19 cellular contexts compared by ENCODE assay signal in the genomic region with DNA sequence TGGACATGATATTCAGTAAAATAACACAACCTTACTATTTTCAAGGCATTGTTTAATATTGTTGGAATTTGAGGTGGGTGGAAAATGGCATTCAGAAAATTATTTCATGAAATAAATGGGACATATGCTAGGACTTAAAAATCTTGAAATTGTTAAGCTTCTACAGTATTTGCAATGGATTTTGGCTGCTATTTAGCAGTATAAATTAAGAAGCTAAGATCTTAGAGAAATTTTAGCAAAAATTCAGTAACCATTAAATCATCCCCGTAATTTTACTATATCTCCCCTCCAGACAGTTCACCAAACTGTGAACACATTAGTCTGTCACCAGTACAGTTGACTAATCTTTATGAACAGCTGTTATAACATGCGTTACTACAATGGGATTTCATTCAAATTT. TPM values are rescaled to one million over a fixed set of nuclear protein-coding genes. Genes with fewer than 3 reads are reported as not detected.
DNase-seq lines count a peak whose midpoint lies in the region; TF ChIP-seq lines count a peak whose summit lies in the region.
"Had no signal": no experiment of that assay in that cellular context is flagged by ENCODE, and none has a peak within 500 bp of the region (broad histone marks: within the 10 kb centered on the region; RNA-seq: fewer than 3 reads in every experiment).

No MANE protein-coding gene starts in this region.

- BruUV-seq in MCF 10A (replicated peaks; lab: Mats Ljungman, UMichigan) (no TSS peak), mammary epithelial cell (replicated peaks; lab: Mats Ljungman, UMichigan) (no TSS peak), Caco-2 (replicated peaks; lab: Mats Ljungman, UMichigan) (no TSS peak)

- no peaks in the 10 kb centered on the region for H3K9me3 ChIP-seq in mammary epithelial cell (replicated peaks; ENCODE audit: insufficient read depth, low read length)
- H3K9me3 ChIP-seq in breast epithelium, result no peaks in the 10 kb centered on the region
- no peaks in the 10 kb centered on the region for H3K9me3 ChIP-seq in hepatocyte (ENCODE audit: low read depth)
- H3K9me3 ChIP-seq in tibial artery, result no peaks in the 10 kb centered on the region
- no peaks in the 10 kb centered on the region for H3K9me3 ChIP-seq in Caco-2
- H3K9me3 ChIP-seq: SJSA1 had no signal

- H3K4me1 Mint-ChIP-seq in MCF 10A (ENCODE audit: insufficient read depth, unreplicated experiment) (peaks cover 20% of the 10 kb centered on the region), Caco-2 (ENCODE audit: low read depth, unreplicated experiment) (peaks cover 17% of the 10 kb centered on the region)

- H3K36me3 Mint-ChIP-seq in MCF 10A (ENCODE audit: insufficient read depth, unreplicated experiment) (peaks cover 6% of the 10 kb centered on the region), Caco-2 (ENCODE audit: insufficient read depth, unreplicated experiment) (peaks cover 16% of the 10 kb centered on the region)

- H3K9me2 ChIP-seq in hepatocyte (replicated peaks; ENCODE audit: insufficient read depth), result no peaks in the 10 kb centered on the region

- CTCF ChIA-PET in MCF 10A (lab: Yijun Ruan, JAX) (interaction anchor here (0.6 to 0.8 kb wide), 2 partner anchors 94 to 96 kb away, joined by 3 to 5 read pairs; no protein-coding TSS in a partner anchor), mammary epithelial cell (lab: Charles Lee; ENCODE audit: low non-redundant PET) (no interaction called here), Caco-2 (lab: Charles Lee) (interaction anchor here (1.7 kb wide), 1 partner anchor 8 kb away, joined by 4 read pairs; no protein-coding TSS in a partner anchor)

- peaks cover 93% of the 10 kb centered on the region for H3K79me2 ChIP-seq in mammary epithelial cell (ENCODE audit: insufficient read depth, low read length)
- peaks cover 99% of the 10 kb centered on the region for H3K79me2 ChIP-seq in hepatocyte

- no peak overlapping the region for H2AFZ ChIP-seq in mammary epithelial cell (ENCODE audit: low read depth, low read length)
- H2AFZ ChIP-seq in hepatocyte, result no peak overlapping the region

- H3K27ac Mint-ChIP-seq in MCF 10A (ENCODE audit: low read depth, unreplicated experiment) (peak overlapping the region; percentile 29), Caco-2 (ENCODE audit: unreplicated experiment) (no peak overlapping the region)

- no peak for TF ChIP-seq CTCF in MCF 10A (IDR thresholded peaks at IDR 0.05; ENCODE audit: unreplicated experiment)
- TF ChIP-seq CTCF in mammary epithelial cell (conservative IDR thresholded peaks at IDR 0.05 in 1 of 2, IDR thresholded peaks at IDR 0.05 in 1 of 2; ENCODE audit: extremely low read depth in 1 of 2, insufficient read depth in 1 of 2, low read depth in 1 of 2, low read length in 2 of 2), result no peak
- no peak for TF ChIP-seq CTCF in breast epithelium (IDR thresholded peaks at IDR 0.05)
- no peak for TF ChIP-seq CTCF in hepatocyte (IDR thresholded peaks at IDR 0.05; ENCODE audit: poor library complexity)
- no peak for TF ChIP-seq CTCF in tibial artery (IDR thresholded peaks at IDR 0.05)
- TF ChIP-seq CTCF in Caco-2 (IDR thresholded peaks at IDR 0.05; ENCODE audit: insufficient read depth in 1 of 2, low read depth in 1 of 2, low read length in 1 of 2, severe bottlenecking in 1 of 2, unreplicated experiment in 1 of 2), result no peak

- dilution Hi-C loops in mammary epithelial cell (cut with HindIII; ENCODE audit: low sequenced_read_pairs), result no loop called here

- in situ Hi-C loops in mammary epithelial cell (cut with MboI; ENCODE audit: low sequenced_read_pairs in 2 of 2), result no loop called here

- H3K27me3 Mint-ChIP-seq in MCF 10A (ENCODE audit: insufficient read depth, unreplicated experiment), result no peaks in the 10 kb centered on the region
- H3K27me3 Mint-ChIP-seq in Caco-2 (ENCODE audit: insufficient read depth, unreplicated experiment), result no peaks in the 10 kb centered on the region

- H3K27ac ChIP-seq in mammary epithelial cell (ENCODE audit: insufficient read depth, low read depth, low read length) (no peak overlapping the region), breast epithelium (peak overlapping the region; percentile 31 to 36), hepatocyte (no peak overlapping the region), tibial artery (peak overlapping the region; percentile 54 to 99)
- H3K27ac ChIP-seq: RWPE1, SJSA1 had no signal

- TF ChIP-seq POLR2A in breast epithelium (IDR thresholded peaks at IDR 0.05), result no peak

- H3K4me3 Mint-ChIP-seq in MCF 10A (ENCODE audit: unreplicated experiment) (no peak overlapping the region), Caco-2 (ENCODE audit: unreplicated experiment) (no peak overlapping the region)
- H3K4me3 Mint-ChIP-seq: HFFc6 had no signal

- H3K27me3 ChIP-seq in mammary epithelial cell (ENCODE audit: insufficient read depth, low read length) (no peaks in the 10 kb centered on the region), breast epithelium (no peaks in the 10 kb centered on the region), hepatocyte (no peaks in the 10 kb centered on the region), tibial artery (no peaks in the 10 kb centered on the region), Caco-2 (replicated peaks; ENCODE audit: control insufficient read depth, insufficient read depth, low read length) (no peaks in the 10 kb centered on the region)
- H3K27me3 ChIP-seq: SJSA1 had no signal

- H3K36me3 ChIP-seq in mammary epithelial cell (ENCODE audit: insufficient read depth, low read length) (no peaks in the 10 kb centered on the region), breast epithelium (no peaks in the 10 kb centered on the region), hepatocyte (replicated peaks; ENCODE audit: insufficient read depth, low read depth) (no peaks in the 10 kb centered on the region), tibial artery (no peaks in the 10 kb centered on the region), Caco-2 (ENCODE audit: control insufficient read depth, insufficient read depth, low read length) (no peaks in the 10 kb centered on the region)
- H3K36me3 ChIP-seq: SJSA1 had no signal

- H3K4me2 ChIP-seq in mammary epithelial cell (ENCODE audit: insufficient read depth, low read depth, low read length), result no peak overlapping the region
- peak overlapping the region; percentile 10 for H3K4me2 ChIP-seq in hepatocyte

- intact Hi-C loops in MCF 10A (cut with micrococcal nuclease), result loop anchor here (10.0 kb wide), 3 partner anchors 365 to 645 kb away; no protein-coding TSS in a partner anchor
- intact Hi-C loops in mammary epithelial cell (cut with micrococcal nuclease), result loop anchor here (10.0 kb wide), 3 partner anchors 185 to 445 kb away; no protein-coding TSS in a partner anchor
- intact Hi-C loops in breast epithelium (cut with DNase I; ENCODE audit: low total_unique reads), result no loop called here
- intact Hi-C loops in tibial artery (cut with DNase I; ENCODE audit: low total_unique reads), result no loop called here
- intact Hi-C loops in Caco-2 (cut with micrococcal nuclease; ENCODE audit: unreplicated experiment), result loop anchor here (10.0 kb wide), 3 partner anchors 435 to 875 kb away; no protein-coding TSS in a partner anchor

- H3K9me3 Mint-ChIP-seq in MCF 10A (ENCODE audit: unreplicated experiment) (peaks cover 14% of the 10 kb centered on the region), Caco-2 (ENCODE audit: unreplicated experiment) (no peaks in the 10 kb centered on the region)
- H3K9me3 Mint-ChIP-seq: HFFc6 had no signal

- DNase-seq in MCF 10A (ENCODE audit: unreplicated experiment) (no peak), mammary epithelial cell (no peak), breast epithelium (ENCODE audit: low spot score in 2 of 2) (no peak), hepatocyte (ENCODE audit: low spot score) (no peak), tibial artery (no peak), DMS53 treated with DMSO at 0.1 percent for 48 hours (lab: John Stamatoyannopoulos, UW; ENCODE audit: unreplicated experiment) (no peak), Caco-2 (no peak), OCI-M1 (lab: John Stamatoyannopoulos, UW) (no peak)
- DNase-seq: 8988T, C1 segment of cervical spinal cord, DMS53, HFFc6, Kasumi-1, MV-4-11, NCI-H1417 treated with DMSO at 0.1 percent for 48 hours, NCI-H2029 treated with DMSO at 0.1 percent for 48 hours, NCI-H510A treated with DMSO at 0.1 percent for 48 hours had no signal

- WGBS in mammary epithelial cell (ENCODE audit: low coverage, missing lambda C conversion rate), result 37% methylated on average over 2 of the region's 2 CpGs
- WGBS in hepatocyte (ENCODE audit: low lambda C conversion rate, missing lambda C conversion rate), result 92% methylated on average over 2 of the region's 2 CpGs

- H4K20me1 ChIP-seq in mammary epithelial cell (ENCODE audit: insufficient read depth, low read length) (no peaks in the 10 kb centered on the region), hepatocyte (ENCODE audit: insufficient read depth, poor library complexity, severe bottlenecking) (peaks cover 7% of the 10 kb centered on the region)

- peaks cover 9% of the 10 kb centered on the region for H3K4me1 ChIP-seq in mammary epithelial cell (ENCODE audit: insufficient read depth, low read length)
- no peaks in the 10 kb centered on the region for H3K4me1 ChIP-seq in breast epithelium
- H3K4me1 ChIP-seq in hepatocyte (ENCODE audit: insufficient read depth), result peaks cover 21% of the 10 kb centered on the region
- H3K4me1 ChIP-seq in tibial artery, result peaks cover 0 to 68% (median 23%) of the 10 kb centered on the region in 4 donors
- peaks cover 28% of the 10 kb centered on the region for H3K4me1 ChIP-seq in Caco-2
- H3K4me1 ChIP-seq: SJSA1 had no signal

- POLR2A ChIA-PET in MCF 10A (lab: Yijun Ruan, JAX) (interaction anchor here (1.6 kb wide), 1 partner anchor 8 kb away, joined by 5 read pairs; a partner anchor contains a TSS), Caco-2 (lab: Charles Lee) (no interaction called here)

- H3K9ac ChIP-seq in mammary epithelial cell (ENCODE audit: insufficient read depth, low read length), result no peak overlapping the region

- no peak overlapping the region for H3K4me3 ChIP-seq in mammary epithelial cell (replicated peaks in 1 of 3; ENCODE audit: insufficient read depth in 1 of 3, low read depth in 2 of 3, low read length in 3 of 3)
- no peak overlapping the region for H3K4me3 ChIP-seq in breast epithelium
- H3K4me3 ChIP-seq in hepatocyte, result no peak overlapping the region
- no peak overlapping the region for H3K4me3 ChIP-seq in tibial artery
- no peak overlapping the region for H3K4me3 ChIP-seq in Caco-2 (ENCODE audit: low read depth, low read length)
- H3K4me3 ChIP-seq: SJSA1 had no signal

RNA-seq across cellular contexts. Expression of a gene that starts 8.2 kb away (rescaled TPM):
- total RNA-seq in MCF 10A (2022) (5.8 and 7.5 TPM in 2 replicates), mammary epithelial cell (10 to 100 TPM; 14.1 to 52.0 TPM), breast epithelium (10 to 100 TPM; 19.8 to 39.4 (median 30.2) TPM), hepatocyte (87.2 and 90.8 TPM in 2 replicates), Caco-2 (2022) (29.0 and 30.2 TPM in 2 replicates)
- polyA plus RNA-seq in mammary epithelial cell (9.9 TPM), hepatocyte (45.8 and 46.1 TPM in 2 replicates)
- polyA minus RNA-seq in mammary epithelial cell, result 21.4 TPM

Comparison
In these comparisons a context has a peak if more than half of its experiments do, and no peak if none do; other contexts are left out.
1. H3K27ac ChIP-seq: peak in breast epithelium (2 of 2) and tibial artery (2 of 2); none in mammary epithelial cell (single experiment) and hepatocyte (single experiment).
2. intact Hi-C loops: an anchor here in MCF 10A (10.0 kb wide), mammary epithelial cell (10.0 kb wide) and Caco-2 (10.0 kb wide); none called in breast epithelium and tibial artery.